Comparison of ENCODE assay signal across 16 cellular contexts in genomic region chr1:9418851-9419250, GRCh38.
DNase-seq lines count a peak whose midpoint lies in the region; ATAC-seq, FAIRE-seq and TF ChIP-seq lines count a peak whose summit lies in the region.
"Had no signal": no experiment of that assay in that cellular context is flagged by ENCODE, and none has a peak within 500 bp of the region (broad histone marks: within the 10 kb centered on the region; RNA-seq: fewer than 3 reads in every experiment).

No MANE protein-coding gene starts in this region.

- POLR2A ChIA-PET in H1 (lab: Charles Lee; ENCODE audit: partially characterized antibody) = interaction anchor here (1.3 kb wide), 1 partner anchor 10 kb away, joined by 3 read pairs; no protein-coding TSS in a partner anchor

- no peak overlapping the region for H2AFZ ChIP-seq in H1 (ENCODE audit: low read length)

- no peak for FAIRE-seq in H1 (lab: Jason Lieb, UNC)
- FAIRE-seq: A204.1, K562 had no signal

- H2BK120ac ChIP-seq in H1 (replicated peaks; ENCODE audit: low read depth, low read length) = no peak overlapping the region

- H3K4me1 Mint-ChIP-seq in activated naive CD4-positive, alpha-beta T cell treated with anti-CD3 and anti-CD28 coated beads for 36 hours (ENCODE audit: low read depth) = peaks cover 33% of the 10 kb centered on the region
- H3K4me1 Mint-ChIP-seq in stimulated activated memory B cell treated with anti-CD40 and anti-IgM and Interleukin-4, amounts not matched to agents 10 μg/mL and 1 μg/mL and 100 μg/mL, for 72 hours = peaks cover 56% of the 10 kb centered on the region

- no peaks in the 10 kb centered on the region for H3K23me2 ChIP-seq in H1 (ENCODE audit: low read depth, low read length)

- H3K27ac Mint-ChIP-seq in activated naive CD4-positive, alpha-beta T cell treated with anti-CD3 and anti-CD28 coated beads for 36 hours = peak overlapping the region; percentile 46
- no peak overlapping the region for H3K27ac Mint-ChIP-seq in stimulated activated memory B cell treated with anti-CD40 and anti-IgM and Interleukin-4, amounts not matched to agents 10 μg/mL and 1 μg/mL and 100 μg/mL, for 72 hours

- CTCF ChIA-PET in activated naive CD4-positive, alpha-beta T cell treated with anti-CD3 and anti-CD28 coated beads for 36 hours (lab: Charles Lee) = interaction anchor here (0.9 kb wide), 1 partner anchor 127 kb away, joined by 3 read pairs; no protein-coding TSS in a partner anchor
- CTCF ChIA-PET in H1 (lab: Charles Lee; ENCODE audit: partially characterized antibody) = interaction anchor here (0.6 to 1.4 kb wide), 7 partner anchors 8 to 108 kb away, joined by 3 to 5 read pairs (median 3); no protein-coding TSS in a partner anchor

- H4K20me1 ChIP-seq in H1 (replicated peaks in 1 of 2; ENCODE audit: control insufficient read depth in 1 of 2, insufficient read depth in 2 of 2, low read length in 2 of 2) = no peaks in the 10 kb centered on the region

- no peaks in the 10 kb centered on the region for H3K36me3 Mint-ChIP-seq in activated naive CD4-positive, alpha-beta T cell treated with anti-CD3 and anti-CD28 coated beads for 36 hours (ENCODE audit: low read depth)
- no peaks in the 10 kb centered on the region for H3K36me3 Mint-ChIP-seq in stimulated activated memory B cell treated with anti-CD40 and anti-IgM and Interleukin-4, amounts not matched to agents 10 μg/mL and 1 μg/mL and 100 μg/mL, for 72 hours

- no peak overlapping the region for H2BK5ac ChIP-seq in H1 (ENCODE audit: low read depth, low read length)

- no peak overlapping the region for H2BK12ac ChIP-seq in H1 (ENCODE audit: low read depth, low read length)

- no peak overlapping the region for H3K18ac ChIP-seq in H1 (ENCODE audit: extremely low read depth, low read length)

- H2BK15ac ChIP-seq in H1 (ENCODE audit: low read length) = no peak overlapping the region

- H3K56ac ChIP-seq in H1 (replicated peaks; ENCODE audit: insufficient read length, low read depth, low read length) = no peak overlapping the region

- peak overlapping the region; percentile 50 for H4K91ac ChIP-seq in H1 (replicated peaks; ENCODE audit: insufficient read length, low read length)

- intact Hi-C loops in activated naive CD4-positive, alpha-beta T cell treated with anti-CD3 and anti-CD28 coated beads for 36 hours (cut with micrococcal nuclease) = no loop called here
- intact Hi-C loops in esophagus muscularis mucosa (cut with DNase I) = no loop called here

- TF ChIP-seq EP300 in H1 (IDR thresholded peaks at IDR 0.05; ENCODE audit: borderline replicate concordance in 1 of 2, low read depth in 2 of 2, low read length in 2 of 2) = no peak
- TF ChIP-seq EP300 in esophagus muscularis mucosa (IDR thresholded peaks at IDR 0.05) = no peak

- H3K36me3 ChIP-seq in KOPT-K1 (ENCODE audit: insufficient read depth, low read length) (no peaks in the 10 kb centered on the region), H1 (ENCODE audit: control insufficient read depth in 2 of 4, insufficient read depth in 4 of 4, low read length in 3 of 4) (no peaks in the 10 kb centered on the region), esophagus muscularis mucosa (no peaks in the 10 kb centered on the region)
- H3K36me3 ChIP-seq: SJSA1 had no signal

- H3K9ac ChIP-seq in H1 (replicated peaks in 1 of 4; ENCODE audit: extremely low read depth in 1 of 4, low read depth in 3 of 4, low read length in 3 of 4) = no peak overlapping the region

- TF ChIP-seq RAD21 in H1 (IDR thresholded peaks at IDR 0.05 in 1 of 2, conservative IDR thresholded peaks at IDR 0.05 in 1 of 2; ENCODE audit: low read depth in 2 of 2, low read length in 2 of 2) = no peak

- H4K8ac ChIP-seq in H1 (ENCODE audit: extremely low read depth, insufficient read depth, low read length) = no peak overlapping the region

- H3K27ac ChIP-seq in KOPT-K1 (ENCODE audit: low read depth, low read length, poor library complexity, severe bottlenecking) = peak overlapping the region; percentile 24
- no peak overlapping the region for H3K27ac ChIP-seq in H1 (ENCODE audit: low read depth, low read length)
- H3K27ac ChIP-seq in esophagus muscularis mucosa (replicated peaks in 1 of 4) = no peak overlapping the region
- H3K27ac ChIP-seq: SJSA1 had no signal

- no peaks in the 10 kb centered on the region for H3K9me3 ChIP-seq in KOPT-K1 (ENCODE audit: insufficient read depth, low read length, poor library complexity, severe bottlenecking)
- H3K9me3 ChIP-seq in H1 (ENCODE audit: insufficient read depth in 2 of 2, low read depth in 1 of 2, low read length in 1 of 2) = no peaks in the 10 kb centered on the region
- no peaks in the 10 kb centered on the region for H3K9me3 ChIP-seq in esophagus muscularis mucosa
- H3K9me3 ChIP-seq: SJSA1 had no signal

- no peak overlapping the region for H3K14ac ChIP-seq in H1 (ENCODE audit: insufficient read length)

- WGBS in H1 (ENCODE audit: extremely low coverage in 1 of 2, insufficient coverage in 1 of 2, insufficient read length in 1 of 2, insufficient replicate concordance in 2 of 2, low coverage in 1 of 2, low lambda C conversion rate in 2 of 2, missing lambda C conversion rate in 1 of 2), 2 experiments = 95% methylated on average over 4 of the region's 7 CpGs; no CpG with 5 or more reads in 1 of the 2 experiments
- 93% methylated on average over 6 of the region's 7 CpGs for WGBS in esophagus muscularis mucosa

- H3K4me3 Mint-ChIP-seq in activated naive CD4-positive, alpha-beta T cell treated with anti-CD3 and anti-CD28 coated beads for 36 hours = no peak overlapping the region
- no peak overlapping the region for H3K4me3 Mint-ChIP-seq in stimulated activated memory B cell treated with anti-CD40 and anti-IgM and Interleukin-4, amounts not matched to agents 10 μg/mL and 1 μg/mL and 100 μg/mL, for 72 hours

- no peaks in the 10 kb centered on the region for H3K79me2 ChIP-seq in H1 (ENCODE audit: control insufficient read depth in 1 of 2, insufficient read depth in 2 of 2, low read length in 2 of 2)

- H3K4ac ChIP-seq in H1 (replicated peaks; ENCODE audit: insufficient read length, low read depth, low read length) = no peak overlapping the region

- H3K4me3 ChIP-seq in H1 (ENCODE audit: extremely low read depth in 1 of 4, insufficient read depth in 2 of 4, low read depth in 3 of 4, low read length in 4 of 4) (no peak overlapping the region), esophagus muscularis mucosa (no peak overlapping the region)
- H3K4me3 ChIP-seq: K562, SJSA1 had no signal

- ATAC-seq in stimulated activated memory B cell treated with anti-CD40 and anti-IgM and Interleukin-4, amounts not matched to agents 10 μg/mL and 1 μg/mL and 100 μg/mL, for 72 hours = peak; percentile 38
- no peak for ATAC-seq in GM21381 (IDR thresholded peaks at IDR 0.05; ENCODE audit: unreplicated experiment)
- ATAC-seq: K562 had no signal

- H3K9me3 Mint-ChIP-seq in activated naive CD4-positive, alpha-beta T cell treated with anti-CD3 and anti-CD28 coated beads for 36 hours = no peaks in the 10 kb centered on the region
- H3K9me3 Mint-ChIP-seq in stimulated activated memory B cell treated with anti-CD40 and anti-IgM and Interleukin-4, amounts not matched to agents 10 μg/mL and 1 μg/mL and 100 μg/mL, for 72 hours = no peaks in the 10 kb centered on the region

- TF ChIP-seq POLR2A in H1 (IDR thresholded peaks at IDR 0.05; ENCODE audit: control extremely low read depth in 1 of 2, low read depth in 2 of 2, low read length in 2 of 2) = no peak
- TF ChIP-seq POLR2A in esophagus muscularis mucosa (IDR thresholded peaks at IDR 0.05; ENCODE audit: low read depth) = no peak

- H2AK5ac ChIP-seq in H1 (ENCODE audit: low read depth, low read length) = no peak overlapping the region

- no peak overlapping the region for H3K4me2 ChIP-seq in H1 (ENCODE audit: insufficient read depth in 1 of 2, low read depth in 2 of 2, low read length in 2 of 2)

- TF ChIP-seq CTCF in H1 (IDR thresholded peaks at IDR 0.05; ENCODE audit: control extremely low read depth in 1 of 3, insufficient read depth in 1 of 3, low read depth in 1 of 3, low read length in 3 of 3) (no peak), esophagus muscularis mucosa (IDR thresholded peaks at IDR 0.05) (no peak)

- DNase-seq in activated naive CD4-positive, alpha-beta T cell treated with anti-CD3 and anti-CD28 coated beads for 36 hours = no peak
- DNase-seq in activated naive CD4-positive, alpha-beta T cell (lab: John Stamatoyannopoulos, UW) = no peak
- no peak for DNase-seq in H1 (ENCODE audit: low read depth in 1 of 2, low spot score in 2 of 2)
- DNase-seq in esophagus muscularis mucosa (ENCODE audit: extremely low spot score) = no peak
- DNase-seq in NCI-H748 treated with DMSO at 0.1 percent for 48 hours (lab: John Stamatoyannopoulos, UW) = no peak
- DNase-seq: Calu3, NCI-H1092, NCI-H2107, NCI-H446 treated with DMSO at 0.1 percent for 48 hours, SW 1271 had no signal

- H4K5ac ChIP-seq in H1 (ENCODE audit: insufficient read length, low read depth, low read length) = no peak overlapping the region

- peaks cover 0 to 3% (median 0%) of the 10 kb centered on the region in 4 experiments; a peak in 2 of 7 replicates for H3K4me1 ChIP-seq in H1 (replicated peaks in 1 of 4; ENCODE audit: control insufficient read depth in 3 of 4, insufficient read depth in 4 of 4, low read length in 3 of 4)
- peaks cover 7 to 14% (median 12%) of the 10 kb centered on the region in 4 donors for H3K4me1 ChIP-seq in esophagus muscularis mucosa

- H2BK20ac ChIP-seq in H1 (ENCODE audit: low read length) = no peak overlapping the region

- no peaks in the 10 kb centered on the region for H3K79me1 ChIP-seq in H1 (ENCODE audit: low read depth, low read length)

- H3K27me3 Mint-ChIP-seq in activated naive CD4-positive, alpha-beta T cell treated with anti-CD3 and anti-CD28 coated beads for 36 hours (ENCODE audit: low read depth) = no peaks in the 10 kb centered on the region
- H3K27me3 Mint-ChIP-seq in stimulated activated memory B cell treated with anti-CD40 and anti-IgM and Interleukin-4, amounts not matched to agents 10 μg/mL and 1 μg/mL and 100 μg/mL, for 72 hours = no peaks in the 10 kb centered on the region

- H3K27me3 ChIP-seq in H1 (replicated peaks in 1 of 4; ENCODE audit: control insufficient read depth in 3 of 4, extremely low read depth in 1 of 4, insufficient read depth in 3 of 4, low read length in 3 of 4) = no peaks in the 10 kb centered on the region
- H3K27me3 ChIP-seq in esophagus muscularis mucosa = no peaks in the 10 kb centered on the region
- H3K27me3 ChIP-seq: SJSA1 had no signal

- no peak overlapping the region for H3K23ac ChIP-seq in H1 (ENCODE audit: insufficient read length)

TF ChIP-seq in H1, 55 proteins besides CTCF, POLR2A, EP300 and RAD21 (continues in another document):
- TF ChIP-seq GTF2F1 (IDR thresholded peaks at IDR 0.05; ENCODE audit: borderline replicate concordance, low read depth, low read length) = no peak
- no peak for TF ChIP-seq NANOG (IDR thresholded peaks at IDR 0.05; ENCODE audit: insufficient read depth, low read depth, low read length, poor library complexity, severe bottlenecking)
- no peak for TF ChIP-seq SP1 (IDR thresholded peaks at IDR 0.05; ENCODE audit: low read depth, low read length)
